In genomic region chr4:7462509-7462971, GRCh38 we compare ENCODE assay signal across 10 cellular contexts. TPM values are rescaled to one million over a fixed set of nuclear protein-coding genes. Genes with fewer than 3 reads are reported as not detected.
DNase-seq lines count a peak whose midpoint lies in the region; ATAC-seq and TF ChIP-seq lines count a peak whose summit lies in the region.
"Had no signal": no experiment of that assay in that cellular context is flagged by ENCODE, and none has a peak within 500 bp of the region (broad histone marks: within the 10 kb centered on the region; RNA-seq: fewer than 3 reads in every experiment).

No MANE protein-coding gene starts in this region.

- H3K9me3 Mint-ChIP-seq in activated CD8-positive, alpha-beta T cell treated with anti-CD3 and anti-CD28 coated beads for 36 hours, result no peaks in the 10 kb centered on the region
- H3K9me3 Mint-ChIP-seq: dendritic cell treated with granulocyte-macrophage colony-stimulating factor and Interleukin-4, amounts not matched to agents 40 ng/mL and 50 ng/mL, for 4 days had no signal

- DNase-seq in Ammon's horn (ENCODE audit: low spot score) (peak; percentile 80), astrocyte of the cerebellum (ENCODE audit: low read depth) (no peak), NOMO-1 (lab: John Stamatoyannopoulos, UW; ENCODE audit: unreplicated experiment in 2 of 2) (no peak)
- no peak for DNase-seq in stimulated activated CD4-positive, alpha-beta T cell treated with anti-CD3 and anti-CD28 coated beads, Interleukin-12 subunit alpha, Interleukin-12 subunit beta, amount 100 ng/mL, for 4 hours
- no peak for DNase-seq in activated CD8-positive, alpha-beta T cell treated with anti-CD3 and anti-CD28 coated beads for 36 hours

- H3K27ac Mint-ChIP-seq in activated CD8-positive, alpha-beta T cell treated with anti-CD3 and anti-CD28 coated beads for 36 hours, result no peak overlapping the region
- H3K27ac Mint-ChIP-seq: dendritic cell treated with granulocyte-macrophage colony-stimulating factor and Interleukin-4, amounts not matched to agents 40 ng/mL and 50 ng/mL, for 4 days had no signal

- CTCF ChIA-PET in activated CD8-positive, alpha-beta T cell treated with anti-CD3 and anti-CD28 coated beads for 36 hours (lab: Charles Lee), result no interaction called here

- ATAC-seq in activated CD4-positive, CD25-positive, alpha-beta regulatory T cell treated with anti-CD3 and anti-CD28 coated beads, Interleukin-2, amount 50 U/mL, for 24 hours, result no peak
- ATAC-seq in activated CD8-positive, alpha-beta T cell treated with anti-CD3 and anti-CD28 coated beads for 36 hours, result no peak

- TF ChIP-seq CTCF in LNCAP (IDR thresholded peaks at IDR 0.05) (peak; percentile 94), astrocyte of the cerebellum (IDR thresholded peaks at IDR 0.05; ENCODE audit: low read depth, low read length, missing control alignments) (peak; percentile 35)
- no peak for TF ChIP-seq CTCF in activated CD8-positive, alpha-beta T cell treated with anti-CD3 and anti-CD28 coated beads for 36 hours (IDR thresholded peaks at IDR 0.05)

- no peak overlapping the region for H3K4me3 ChIP-seq in astrocyte of the cerebellum (ENCODE audit: low read depth, low read length)
- H3K4me3 ChIP-seq: skin epidermis had no signal

- H3K4me1 Mint-ChIP-seq in activated CD8-positive, alpha-beta T cell treated with anti-CD3 and anti-CD28 coated beads for 36 hours (ENCODE audit: low read depth), result no peaks in the 10 kb centered on the region

- in situ Hi-C loops in astrocyte of the cerebellum (cut with HindIII; ENCODE audit: low sequenced_read_pairs), result no loop called here

- no peaks in the 10 kb centered on the region for H3K27me3 Mint-ChIP-seq in activated CD8-positive, alpha-beta T cell treated with anti-CD3 and anti-CD28 coated beads for 36 hours

- no peaks in the 10 kb centered on the region for H3K27me3 ChIP-seq in layer of hippocampus (ENCODE audit: control insufficient read depth, insufficient read depth, low read length)

- no peaks in the 10 kb centered on the region for H3K36me3 Mint-ChIP-seq in activated CD8-positive, alpha-beta T cell treated with anti-CD3 and anti-CD28 coated beads for 36 hours (ENCODE audit: low read depth)

- peak overlapping the region; percentile 30 for H3K27ac ChIP-seq in layer of hippocampus (ENCODE audit: low read depth, low read length)
- H3K27ac ChIP-seq: skin epidermis had no signal

- no peak overlapping the region for H3K4me3 Mint-ChIP-seq in activated CD8-positive, alpha-beta T cell treated with anti-CD3 and anti-CD28 coated beads for 36 hours
- H3K4me3 Mint-ChIP-seq: dendritic cell treated with granulocyte-macrophage colony-stimulating factor and Interleukin-4, amounts not matched to agents 40 ng/mL and 50 ng/mL, for 4 days had no signal

- POLR2A ChIA-PET in activated CD8-positive, alpha-beta T cell treated with anti-CD3 and anti-CD28 coated beads for 36 hours (lab: Charles Lee), result no interaction called here

- intact Hi-C loops in activated CD8-positive, alpha-beta T cell treated with anti-CD3 and anti-CD28 coated beads for 36 hours (cut with micrococcal nuclease), result no loop called here

RNA-seq across cellular contexts. Expression of gene PSAPL1, which starts 27.8 kb away (rescaled TPM):
- not detected for total RNA-seq in activated CD8-positive, alpha-beta T cell treated with anti-CD3 and anti-CD28 coated beads for 36 hours
